ENCODE assay signal across 27 cellular contexts in genomic region chr3:53969086-53969485, GRCh38.
"Had no signal": no experiment of that assay in that cellular context is flagged by ENCODE, and none has a peak within 500 bp of the region (broad histone marks: within the 10 kb centered on the region; RNA-seq: fewer than 3 reads in every experiment).

No MANE protein-coding gene starts in this region.

- H3K79me2 ChIP-seq: parathyroid adenoma had no signal

- H2AFZ ChIP-seq: neural progenitor cell, parathyroid adenoma had no signal

- H3K36me3 ChIP-seq: neural progenitor cell, ovary, spleen, suprapubic skin, tibial artery, transverse colon, upper lobe of left lung, vagina had no signal

- H3K4me3 ChIP-seq: neural progenitor cell, ovary, psoas muscle, skin epidermis, smooth muscle cell, spleen, suprapubic skin, testis, tibial artery, transverse colon, upper lobe of left lung, vagina had no signal

- H3K27ac ChIP-seq: neural progenitor cell, ovary, parathyroid adenoma, psoas muscle, skin epidermis, spleen, suprapubic skin, testis, tibial artery, transverse colon, upper lobe of left lung, vagina had no signal

- H3K9me3 ChIP-seq: ovary, testis, vagina had no signal

- DNase-seq: naive thymus-derived CD4-positive, alpha-beta T cell; natural killer cell; occipital lobe; ovary; posterior cingulate gyrus; psoas muscle; right cardiac atrium; spleen; stimulated activated CD4-positive, alpha-beta T cell treated with anti-CD3 and anti-CD28 coated beads, Interleukin-12 subunit alpha, Interleukin-12 subunit beta, amount 100 ng/mL, for 4 hours; stimulated activated CD4-positive, alpha-beta T cell treated with anti-CD3 and anti-CD28 coated beads, Interleukin-1b, Interleukin-23, amount 100 ng/mL, for 48 hours; stimulated activated CD4-positive, alpha-beta T cell treated with anti-CD3 and anti-CD28 coated beads, Interleukin-4, amount 100 ng/mL, for 1 hour; stimulated activated CD4-positive, alpha-beta T cell treated with anti-CD3 and anti-CD28 coated beads, Interleukin-4, amount 100 ng/mL, for 4 hours; stimulated activated CD8-positive, alpha-beta memory T cell treated with anti-CD3 and anti-CD28 coated beads, Interleukin-4, amount 100 ng/mL, for 48 hours; stimulated activated naive CD4-positive, alpha-beta T cell; stimulated activated naive CD8-positive, alpha-beta T cell treated with anti-CD3 and anti-CD28 coated beads, Interleukin-15, amount 100 ng/mL, for 72 hours; stimulated activated naive CD8-positive, alpha-beta T cell treated with anti-CD3 and anti-CD28 coated beads, Interleukin-15, Interleukin-2, amounts not matched to agents 100 U/mL and 50 U/mL, for 24 hours; substantia nigra; testis; tibial artery; transverse colon; upper lobe of left lung had no signal

- H3K27me3 ChIP-seq: neural progenitor cell, ovary, spleen, suprapubic skin, testis, tibial artery, transverse colon, upper lobe of left lung, vagina had no signal

- H3K4me1 ChIP-seq: neural progenitor cell, parathyroid adenoma, psoas muscle, spleen, suprapubic skin, testis, tibial artery, transverse colon, upper lobe of left lung, vagina had no signal

- H3K4me2 ChIP-seq: neural progenitor cell, smooth muscle cell had no signal

- H3K9ac ChIP-seq: neural progenitor cell, parathyroid adenoma had no signal
